In the genomic region with DNA sequence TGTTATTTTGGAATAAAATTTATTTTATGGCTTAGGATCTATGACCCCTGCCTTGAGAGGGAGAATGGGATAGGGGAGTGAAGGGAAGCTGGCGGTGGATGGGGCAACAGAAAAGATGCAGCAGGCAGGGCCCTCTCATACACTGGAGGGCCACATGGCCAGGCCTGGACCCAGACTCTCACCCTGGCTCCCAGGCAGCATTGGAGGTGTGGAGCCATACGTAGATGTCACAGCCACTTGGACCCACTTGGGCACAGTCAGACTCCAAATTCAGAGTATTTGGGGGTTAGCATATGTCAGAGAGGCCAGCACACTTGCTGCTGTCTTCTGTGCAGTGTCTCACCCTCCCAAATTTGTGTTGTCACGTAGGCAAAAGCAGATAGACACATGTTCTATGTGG, we compare ENCODE assay signal across 1 cellular context.
TF ChIP-seq lines count a peak whose summit lies in the region.

No MANE protein-coding gene starts in this region.

TF ChIP-seq in HCT116, 20 proteins besides CTCF, POLR2A, EP300 and RAD21:
- TF ChIP-seq EZH2phosphoT487 (IDR thresholded peaks at IDR 0.05; ENCODE audit: borderline replicate concordance) (no peak), SIN3A (IDR thresholded peaks at IDR 0.05; ENCODE audit: low read depth) (no peak), EZH2 (IDR thresholded peaks at IDR 0.05) (no peak)
